In genomic region chr6:37299990-37300389, GRCh38 we compare ENCODE assay signal across 25 cellular contexts. TPM values are rescaled to one million over a fixed set of nuclear protein-coding genes. Genes with fewer than 3 reads are reported as not detected.
DNase-seq lines count a peak whose midpoint lies in the region; ATAC-seq, FAIRE-seq and TF ChIP-seq lines count a peak whose summit lies in the region.
"Had no signal": no experiment of that assay in that cellular context is flagged by ENCODE, and none has a peak within 500 bp of the region (broad histone marks: within the 10 kb centered on the region; RNA-seq: fewer than 3 reads in every experiment).

No MANE protein-coding gene starts in this region.

- H2BK120ac ChIP-seq in IMR-90 (ENCODE audit: low read depth, low read length), result no peak overlapping the region

- FAIRE-seq in G401.6 (lab: Jason Lieb, UNC) (peak; percentile 6), K562 (lab: Jason Lieb, UNC) (no peak)
- FAIRE-seq: A204.1, GM12891, GM19239 had no signal

- peaks cover 20% of the 10 kb centered on the region for H3K36me3 ChIP-seq in IMR-90 (ENCODE audit: control insufficient read depth, insufficient read depth, low read length)
- peaks cover 57% of the 10 kb centered on the region for H3K36me3 ChIP-seq in K562 (ENCODE audit: control insufficient read depth, insufficient read depth, low read length)
- peaks cover 19% of the 10 kb centered on the region for H3K36me3 ChIP-seq in OCI-LY7 (ENCODE audit: insufficient read depth, low read length)

- no peak overlapping the region for H4K8ac ChIP-seq in IMR-90 (ENCODE audit: low read depth in 2 of 2, low read length in 2 of 2)

- CTCF ChIA-PET in IMR-90 (lab: Yijun Ruan, JAX), result interaction anchor here (0.9 kb wide), 1 partner anchor 136 kb away, joined by 3 read pairs; no protein-coding TSS in a partner anchor
- CTCF ChIA-PET in K562 (lab: Yijun Ruan, JAX; ENCODE audit: low intra/inter-chr PET ratio), result no interaction called here
- CTCF ChIA-PET in OCI-LY7 (lab: Charles Lee; ENCODE audit: unreplicated experiment), result interaction anchor here (0.6 kb wide), 1 partner anchor 25 kb away, joined by 3 read pairs; no protein-coding TSS in a partner anchor

- H3K4ac ChIP-seq in IMR-90 (ENCODE audit: low read depth, low read length), result no peak overlapping the region

- 100% methylated on average over 4 of the region's 4 CpGs; no CpG with 5 or more reads in 1 of the 2 experiments for WGBS in IMR-90 (ENCODE audit: extremely low coverage in 2 of 2, insufficient read length in 1 of 2), 2 experiments
- 96% methylated on average over 4 of the region's 4 CpGs for WGBS in K562 (ENCODE audit: insufficient coverage, low coverage, missing lambda C conversion rate)
- WGBS in lower leg skin, 2 donors, result 77 to 85% methylated on average over 4 of the region's 4 CpGs

- BruUV-seq in IMR-90 (replicated peaks; lab: Mats Ljungman, UMichigan), result no TSS peak
- BruUV-seq in K562 (replicated peaks; lab: Mats Ljungman, UMichigan), result no TSS peak
- BruUV-seq in OCI-LY7 (replicated peaks; lab: Mats Ljungman, UMichigan), result no TSS peak

- DNase-seq in IMR-90 (no peak), K562 (ENCODE audit: extremely low read depth in 1 of 4, low spot score in 3 of 4) (no peak), T-helper 9 cell (no peak), OCI-LY7 (ENCODE audit: low spot score) (no peak), lower leg skin (ENCODE audit: low spot score in 2 of 2) (no peak)
- DNase-seq: 8988T; ACHN; BE2C; C1 segment of cervical spinal cord; CD4-positive, alpha-beta memory T cell; CD4-positive, CD25-positive, alpha-beta regulatory T cell; CD8-positive, alpha-beta memory T cell; COR-L47; DMS 273 treated with DMSO at 0.1 percent for 48 hours; DMS153; DMS53; DMS79; DND-41; EL; GF-D8 had no signal

- H2BK5ac ChIP-seq in IMR-90 (ENCODE audit: low read depth, low read length, poor library complexity, severe bottlenecking), result no peak overlapping the region

- no peaks in the 10 kb centered on the region for H3K27me3 ChIP-seq in IMR-90 (ENCODE audit: control insufficient read depth, insufficient read depth, low read length)
- H3K27me3 ChIP-seq in K562 (ENCODE audit: control insufficient read depth in 2 of 2, insufficient read depth in 2 of 2, low read length in 2 of 2), result no peaks in the 10 kb centered on the region
- H3K27me3 ChIP-seq: BE2C, BLaER1 had no signal

- no peak for TF ChIP-seq EP300 in K562 (IDR thresholded peaks at IDR 0.05; ENCODE audit: low read length)

- in situ Hi-C loops in IMR-90 (cut with MboI; ENCODE audit: low sequenced_read_pairs) (no loop called here), K562 (cut with MboI) (no loop called here)

- no peak overlapping the region for H2AK9ac ChIP-seq in IMR-90 (replicated peaks; ENCODE audit: low read depth, low read length, poor library complexity)

- H3K56ac ChIP-seq in IMR-90 (ENCODE audit: extremely low read depth, insufficient read depth, low read length), result no peak overlapping the region

- no peak overlapping the region for H2AK5ac ChIP-seq in IMR-90 (ENCODE audit: low read depth, low read length)

- H3K79me2 ChIP-seq in K562 (ENCODE audit: control insufficient read depth, insufficient read depth, low read length) (no peaks in the 10 kb centered on the region), OCI-LY7 (ENCODE audit: insufficient read depth, low read depth, low read length) (no peaks in the 10 kb centered on the region)

- no peaks in the 10 kb centered on the region for H3K9me2 ChIP-seq in OCI-LY7 (ENCODE audit: insufficient read depth, low read length)

- TF ChIP-seq POLR2A in IMR-90 (IDR thresholded peaks at IDR 0.05; ENCODE audit: low read depth, low read length) (no peak), K562 (conservative IDR thresholded peaks at IDR 0.05) (no peak), lower leg skin (IDR thresholded peaks at IDR 0.05) (no peak)

- H3K23ac ChIP-seq in IMR-90 (ENCODE audit: low read depth, low read length), result no peak overlapping the region

- H2BK15ac ChIP-seq in IMR-90 (ENCODE audit: low read depth, low read length), result no peak overlapping the region

- TF ChIP-seq CTCF in IMR-90 (conservative IDR thresholded peaks at IDR 0.05; ENCODE audit: low read depth, low read length) (no peak), K562 (IDR thresholded peaks at IDR 0.05 in 2 of 3, conservative IDR thresholded peaks at IDR 0.05 in 1 of 3; ENCODE audit: insufficient read depth in 2 of 3, low read depth in 1 of 3, low read length in 3 of 3) (no peak), OCI-LY7 (conservative IDR thresholded peaks at IDR 0.05; ENCODE audit: low read length) (no peak), lower leg skin (IDR thresholded peaks at IDR 0.05) (no peak)

- POLR2A ChIA-PET in IMR-90 (lab: Charles Lee; ENCODE audit: unreplicated experiment) (no interaction called here), K562 (lab: Yijun Ruan, JAX) (interaction anchor here (1.4 kb wide), 1 partner anchor 60 kb away, joined by 3 read pairs; no protein-coding TSS in a partner anchor), OCI-LY7 (lab: Charles Lee) (interaction anchor here (1.0 kb wide), 1 partner anchor 10 kb away, joined by 4 read pairs; no protein-coding TSS in a partner anchor)

- H3K9me3 ChIP-seq in IMR-90 (ENCODE audit: control insufficient read depth, insufficient read depth, low read length) (no peaks in the 10 kb centered on the region), K562 (replicated peaks; ENCODE audit: control insufficient read depth, insufficient read depth, low read depth, low read length) (no peaks in the 10 kb centered on the region), OCI-LY7 (ENCODE audit: low read length) (no peaks in the 10 kb centered on the region)
- H3K9me3 ChIP-seq: BE2C had no signal

- H3K9ac ChIP-seq in IMR-90 (ENCODE audit: low read depth, low read length) (no peak overlapping the region), K562 (ENCODE audit: insufficient read depth in 1 of 2, low read depth in 2 of 2, low read length in 2 of 2) (no peak overlapping the region)
- H3K9ac ChIP-seq: BLaER1 had no signal

- H3K79me1 ChIP-seq in IMR-90 (ENCODE audit: low read depth in 1 of 2, low read length in 2 of 2), result 0 out of 4 replicates have a peak, but pooled peaks cover 0 to 6% of the 10 kb centered on the region in 2 experiments

- H3K27ac ChIP-seq in IMR-90 (ENCODE audit: insufficient read depth, low read length) (no peak overlapping the region), K562 (ENCODE audit: extremely low read depth, low read depth, low read length) (no peak overlapping the region), OCI-LY7 (ENCODE audit: low read depth, low read length, poor library complexity, severe bottlenecking) (no peak overlapping the region)
- H3K27ac ChIP-seq: BLaER1 had no signal

- intact Hi-C loops in IMR-90 (cut with micrococcal nuclease), result no loop called here
- intact Hi-C loops in K562 (cut with micrococcal nuclease), result loop anchor here (5.0 to 10.0 kb wide), 2 partner anchors 58 to 535 kb away; no protein-coding TSS in a partner anchor
- intact Hi-C loops in OCI-LY7 (cut with micrococcal nuclease; ENCODE audit: unreplicated experiment), result no loop called here
- intact Hi-C loops in lower leg skin (cut with DNase I; ENCODE audit: low total_unique reads), result no loop called here

- no peak for TF ChIP-seq RAD21 in IMR-90 (IDR thresholded peaks at IDR 0.05; ENCODE audit: low read length)
- TF ChIP-seq RAD21 in K562 (CRISPR knock-in tag; conservative IDR thresholded peaks at IDR 0.05 in 1 of 2, IDR thresholded peaks at IDR 0.05 in 1 of 2), result no peak

- no peak overlapping the region for H2BK20ac ChIP-seq in IMR-90 (ENCODE audit: low read depth, low read length)

- H4K91ac ChIP-seq in IMR-90 (ENCODE audit: insufficient read depth, low read depth, low read length), result no peak overlapping the region

- H2AFZ ChIP-seq in IMR-90 (replicated peaks; ENCODE audit: low read length, poor library complexity), result no peak overlapping the region
- no peak overlapping the region for H2AFZ ChIP-seq in K562 (ENCODE audit: low read depth, low read length)
- H2AFZ ChIP-seq in OCI-LY7 (ENCODE audit: low read length), result no peak overlapping the region

- no peaks in the 10 kb centered on the region for H4K20me1 ChIP-seq in IMR-90 (ENCODE audit: insufficient read depth, low read length)
- H4K20me1 ChIP-seq in K562 (replicated peaks; ENCODE audit: control insufficient read depth, insufficient read depth, low read length), result peaks cover 6% of the 10 kb centered on the region
- no peaks in the 10 kb centered on the region for H4K20me1 ChIP-seq in OCI-LY7 (ENCODE audit: insufficient read depth, low read length)
- H4K20me1 ChIP-seq: BLaER1 had no signal

- ATAC-seq in IMR-90 (ENCODE audit: low read depth) (no peak), K562 (no peak)

- H3K4me1 ChIP-seq in IMR-90 (ENCODE audit: control insufficient read depth, insufficient read depth, low read length) (no peaks in the 10 kb centered on the region), K562 (replicated peaks in 1 of 2; ENCODE audit: control insufficient read depth in 2 of 2, insufficient read depth in 2 of 2, low read length in 2 of 2) (peaks cover 20 to 30% of the 10 kb centered on the region in 2 experiments), OCI-LY7 (ENCODE audit: insufficient read depth, low read length, poor library complexity, severe bottlenecking) (no peaks in the 10 kb centered on the region)
- H3K4me1 ChIP-seq: BE2C had no signal

- no peak overlapping the region for H4K5ac ChIP-seq in IMR-90 (ENCODE audit: low read depth, low read length)

- H3K14ac ChIP-seq in IMR-90 (replicated peaks; ENCODE audit: low read depth, low read length), result no peak overlapping the region

- H3K9me1 ChIP-seq in IMR-90 (ENCODE audit: insufficient read depth, low read length) (peaks cover 3% of the 10 kb centered on the region; the same call in 1 of the 2 replicates), K562 (ENCODE audit: control insufficient read depth, insufficient read depth, low read length) (no peaks in the 10 kb centered on the region)

- dilution Hi-C loops in IMR-90 (cut with HindIII; ENCODE audit: low sequenced_read_pairs, unreplicated experiment), result no loop called here

- H3K18ac ChIP-seq in IMR-90 (ENCODE audit: low read depth, low read length), result no peak overlapping the region

- H3K4me2 ChIP-seq in IMR-90 (ENCODE audit: low read depth, low read length), result no peak overlapping the region
- H3K4me2 ChIP-seq in K562 (ENCODE audit: insufficient read depth, low read length), result no peak overlapping the region
- no peak overlapping the region for H3K4me2 ChIP-seq in OCI-LY7 (ENCODE audit: low read length)
- H3K4me2 ChIP-seq: BLaER1 had no signal

- H3K4me3 ChIP-seq in IMR-90 (ENCODE audit: insufficient read depth, low read depth, low read length), result no peak overlapping the region
- no peak overlapping the region for H3K4me3 ChIP-seq in K562
- H3K4me3 ChIP-seq in OCI-LY7 (ENCODE audit: low read depth, low read length, poor library complexity, severe bottlenecking), result no peak overlapping the region
- no peak overlapping the region for H3K4me3 ChIP-seq in lower leg skin (ENCODE audit: low read depth, poor library complexity, severe bottlenecking)
- H3K4me3 ChIP-seq: BLaER1 had no signal

RNA-seq across cellular contexts. Expression of gene TMEM217, which starts 42.0 kb away (rescaled TPM):
- total RNA-seq in IMR-90 (2012; rRNA removed), result 1.4 TPM in 2 replicates
- polyA plus RNA-seq in IMR-90 (2012; rRNA removed), result 2.5 and 3.5 TPM in 2 replicates
- polyA plus RNA-seq in IMR-90 (2012; cell fraction: cytosol; rRNA removed), result 0.83 and 2.4 TPM in 2 replicates
- 2.2 and 9.6 TPM in 2 replicates for polyA plus RNA-seq in IMR-90 (2012; cell fraction: nucleus; rRNA removed; ENCODE audit: low replicate concordance)
- total RNA-seq in K562 (2011; cell fraction: chromatin; rRNA removed; ENCODE audit: low replicate concordance), result 9.2 and 9.3 TPM in 2 replicates
- 6.8 and 8.0 TPM in 2 replicates for total RNA-seq in K562 (2011; cell fraction: nucleolus; rRNA removed)
- 6.2 and 9.8 TPM in 2 replicates for total RNA-seq in K562 (2011; cell fraction: nucleoplasm; rRNA removed)
- total RNA-seq in K562 (2014; rRNA removed), result 1.3 and 1.5 TPM in 2 replicates
- 1.6 and 2.4 TPM in 2 replicates for total RNA-seq in K562 (2014; rRNA removed; fragmentation: Illumina TruSeq; extraction: Trizol)
- total RNA-seq in K562 (2015; rRNA removed; fragmentation: Illumina TruSeq; extraction: Trizol), result 3.3 and 4.0 TPM in 2 replicates
- 1.9 and 2.0 TPM in 2 replicates for total RNA-seq in K562 (2021)
- polyA plus RNA-seq in K562 (2011; rRNA removed), result 5.0 and 8.0 TPM in 2 replicates
- polyA plus RNA-seq in K562 (2011; cell fraction: cytosol; rRNA removed), result 3.3 and 5.8 TPM in 2 replicates
- polyA plus RNA-seq in K562 (2011; cell fraction: nucleus; rRNA removed), result 3.6 and 5.0 TPM in 2 replicates
- 3.2 and 3.5 TPM in 2 replicates for polyA plus RNA-seq in K562 (2012)
- polyA plus RNA-seq in K562 (2014; fragmentation: Illumina TruSeq; extraction: Trizol), result 1.9 and 2.3 TPM in 2 replicates
- 1 to 10 TPM; 1.8 to 1.9 TPM for polyA plus RNA-seq in K562 (2014; fragmentation: Nextera tagmentation; extraction: Ambion mirVana)
- polyA plus RNA-seq in K562 (2014; rRNA removed), result 2.8 and 3.5 TPM in 2 replicates
- 3.4 and 4.8 TPM in 2 replicates for polyA minus RNA-seq in K562 (2011; rRNA and poly(A)+ RNA removed)
- polyA minus RNA-seq in K562 (2011; cell fraction: cytosol; rRNA and poly(A)+ RNA removed), result 1.5 and 3.3 TPM in 2 replicates
- 2.0 and 2.4 TPM in 2 replicates for polyA minus RNA-seq in K562 (2011; cell fraction: nucleus; rRNA and poly(A)+ RNA removed)
- total RNA-seq in OCI-LY7 (2014; rRNA removed; shearing (Covaris generic)), result not detected in 2 replicates
- total RNA-seq in OCI-LY7 (2022), result 0.34 TPM in 1 of 2 replicates, not detected in the other
- 1 to 10 TPM in 2 of 4 donors, under 1 TPM in 2; 0.46 to 2.3 (median 1.0) TPM for total RNA-seq in lower leg skin

RNA-seq across cellular contexts. Expression of gene TBC1D22B, which starts 42.4 kb away (rescaled TPM):
- total RNA-seq in IMR-90 (2012; rRNA removed), result 6.6 and 7.5 TPM in 2 replicates
- polyA plus RNA-seq in IMR-90 (2012; rRNA removed), result 7.1 and 7.5 TPM in 2 replicates
- polyA plus RNA-seq in IMR-90 (2012; cell fraction: cytosol; rRNA removed), result 5.0 and 5.7 TPM in 2 replicates
- 6.7 and 15.6 TPM in 2 replicates for polyA plus RNA-seq in IMR-90 (2012; cell fraction: nucleus; rRNA removed; ENCODE audit: low replicate concordance)
- total RNA-seq in K562 (2011; cell fraction: chromatin; rRNA removed; ENCODE audit: low replicate concordance), result 32.9 and 35.9 TPM in 2 replicates
- 16.1 and 18.0 TPM in 2 replicates for total RNA-seq in K562 (2011; cell fraction: nucleolus; rRNA removed)
- 22.4 and 25.4 TPM in 2 replicates for total RNA-seq in K562 (2011; cell fraction: nucleoplasm; rRNA removed)
- total RNA-seq in K562 (2014; rRNA removed), result 10.9 and 13.0 TPM in 2 replicates
- 13.5 and 13.9 TPM in 2 replicates for total RNA-seq in K562 (2014; rRNA removed; fragmentation: Illumina TruSeq; extraction: Trizol)
- 12.3 and 13.1 TPM in 2 replicates for total RNA-seq in K562 (2015; rRNA removed; fragmentation: Illumina TruSeq; extraction: Trizol)
- total RNA-seq in K562 (2021), result 16.1 and 17.2 TPM in 2 replicates
- 14.0 and 15.3 TPM in 2 replicates for polyA plus RNA-seq in K562 (2011; rRNA removed)
- polyA plus RNA-seq in K562 (2011; cell fraction: cytosol; rRNA removed), result 11.5 and 14.7 TPM in 2 replicates
- 22.4 and 24.0 TPM in 2 replicates for polyA plus RNA-seq in K562 (2011; cell fraction: nucleus; rRNA removed)
- polyA plus RNA-seq in K562 (2012), result 12.9 and 19.1 TPM in 2 replicates
- 21.7 and 24.2 TPM in 2 replicates for polyA plus RNA-seq in K562 (2014; fragmentation: Illumina TruSeq; extraction: Trizol)
- 1 to 10 TPM; 4.8 to 6.4 TPM for polyA plus RNA-seq in K562 (2014; fragmentation: Nextera tagmentation; extraction: Ambion mirVana)
- polyA plus RNA-seq in K562 (2014; rRNA removed), result 14.0 and 14.5 TPM in 2 replicates
- polyA minus RNA-seq in K562 (2011; rRNA and poly(A)+ RNA removed), result 10.0 and 11.0 TPM in 2 replicates
- 6.8 and 8.6 TPM in 2 replicates for polyA minus RNA-seq in K562 (2011; cell fraction: cytosol; rRNA and poly(A)+ RNA removed)
- 11.8 and 14.1 TPM in 2 replicates for polyA minus RNA-seq in K562 (2011; cell fraction: nucleus; rRNA and poly(A)+ RNA removed)
- 8.0 and 8.7 TPM in 2 replicates for total RNA-seq in OCI-LY7 (2014; rRNA removed; shearing (Covaris generic))
- 12.3 and 13.4 TPM in 2 replicates for total RNA-seq in OCI-LY7 (2022)
- 10 to 100 TPM; 14.8 to 19.6 (median 17.6) TPM for total RNA-seq in lower leg skin

RNA-seq across cellular contexts. Expression of gene RNF8, which starts 53.8 kb away (rescaled TPM):
- total RNA-seq in IMR-90 (2012; rRNA removed) (17.9 and 26.7 TPM in 2 replicates), K562 (2014; rRNA removed) (37.3 and 37.5 TPM in 2 replicates), K562 (2014; rRNA removed; fragmentation: Illumina TruSeq; extraction: Trizol) (42.8 and 50.8 TPM in 2 replicates), K562 (2015; rRNA removed; fragmentation: Illumina TruSeq; extraction: Trizol) (38.6 and 45.5 TPM in 2 replicates), K562 (2021) (28.5 and 30.0 TPM in 2 replicates), OCI-LY7 (2022) (18.2 and 19.7 TPM in 2 replicates), lower leg skin (10 to 100 TPM in 3 of 4 donors, 1 to 10 TPM in 1; 7.1 to 16.2 (median 12.9) TPM)
- polyA plus RNA-seq in IMR-90 (2012; rRNA removed) (14.6 and 16.5 TPM in 2 replicates), K562 (2011; rRNA removed) (28.5 and 35.1 TPM in 2 replicates), K562 (2014; fragmentation: Illumina TruSeq; extraction: Trizol) (42.1 and 47.0 TPM in 2 replicates), K562 (2014; fragmentation: Nextera tagmentation; extraction: Ambion mirVana) (10 to 100 TPM; 10.6 to 13.0 TPM), K562 (2014; rRNA removed) (36.6 and 40.6 TPM in 2 replicates)
- polyA plus RNA-seq in IMR-90 (2012; cell fraction: cytosol; rRNA removed), result 3.5 and 5.6 TPM in 2 replicates
- polyA plus RNA-seq in IMR-90 (2012; cell fraction: nucleus; rRNA removed; ENCODE audit: low replicate concordance), result 3.7 and 16.6 TPM in 2 replicates
- total RNA-seq in K562 (2011; cell fraction: chromatin; rRNA removed; ENCODE audit: low replicate concordance), result 19.2 and 43.1 TPM in 2 replicates
- 12.0 and 14.1 TPM in 2 replicates for total RNA-seq in K562 (2011; cell fraction: nucleolus; rRNA removed)
- total RNA-seq in K562 (2011; cell fraction: nucleoplasm; rRNA removed), result 25.6 and 32.9 TPM in 2 replicates
- 10.9 and 16.7 TPM in 2 replicates for polyA plus RNA-seq in K562 (2011; cell fraction: cytosol; rRNA removed)
- polyA plus RNA-seq in K562 (2011; cell fraction: nucleus; rRNA removed), result 18.9 and 21.9 TPM in 2 replicates
- polyA plus RNA-seq in K562 (2012), result 19.3 and 25.3 TPM in 2 replicates
- 24.9 and 30.1 TPM in 2 replicates for polyA minus RNA-seq in K562 (2011; rRNA and poly(A)+ RNA removed)
- 9.1 and 14.6 TPM in 2 replicates for polyA minus RNA-seq in K562 (2011; cell fraction: cytosol; rRNA and poly(A)+ RNA removed)
- 14.9 and 28.0 TPM in 2 replicates for polyA minus RNA-seq in K562 (2011; cell fraction: nucleus; rRNA and poly(A)+ RNA removed)
- 21.2 and 21.8 TPM in 2 replicates for total RNA-seq in OCI-LY7 (2014; rRNA removed; shearing (Covaris generic))
